8 cellular contexts compared by ENCODE assay signal in the genomic region with DNA sequence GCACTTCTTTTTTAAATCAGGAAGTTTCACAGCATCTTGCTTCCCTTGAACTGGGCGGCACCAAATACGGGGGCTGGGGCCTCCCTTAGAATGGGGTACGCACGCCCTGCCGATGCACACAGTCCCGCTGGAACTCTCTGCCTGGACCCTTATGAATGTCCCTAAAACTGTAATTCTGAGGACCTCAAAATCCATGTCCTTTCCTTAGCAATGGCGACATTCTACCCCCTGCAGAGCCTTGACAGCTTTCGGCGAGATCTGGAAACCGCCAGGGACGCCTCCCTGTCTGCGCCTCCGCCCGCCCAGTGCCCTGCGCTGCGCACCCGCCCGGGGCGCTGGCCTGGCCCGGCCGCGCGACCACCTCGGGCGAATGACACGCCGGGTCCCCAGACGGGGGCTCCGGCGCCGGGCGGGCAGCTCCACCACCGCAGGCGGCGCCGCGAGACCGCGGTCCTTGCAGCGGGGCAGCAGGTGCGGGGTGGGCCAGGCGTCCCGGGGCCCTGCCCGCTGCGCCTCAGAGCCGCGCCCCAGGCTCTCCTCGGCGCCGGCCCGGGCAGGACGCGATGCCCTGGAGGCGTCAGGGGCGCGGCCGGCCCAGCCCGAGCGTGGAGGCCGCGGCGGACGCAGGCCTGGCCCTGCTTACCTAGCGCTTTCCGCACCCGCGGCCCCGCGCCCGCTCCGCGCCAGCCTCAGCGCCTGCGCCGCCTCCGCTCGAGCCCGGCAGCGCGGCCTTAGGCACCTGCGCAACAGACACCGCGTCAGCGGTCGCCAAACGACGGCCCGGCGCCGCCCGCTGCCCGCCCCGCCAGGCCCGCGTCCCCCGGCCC. TPM values are rescaled to one million over a fixed set of nuclear protein-coding genes. Genes with fewer than 3 reads are reported as not detected.
DNase-seq lines count a peak whose midpoint lies in the region; ATAC-seq and TF ChIP-seq lines count a peak whose summit lies in the region.

No MANE protein-coding gene starts in this region.

- BruUV-seq in OCI-LY7 (replicated peaks; lab: Mats Ljungman, UMichigan) = no TSS peak

- ATAC-seq in HG03060 (IDR thresholded peaks at IDR 0.05; ENCODE audit: low read depth, unreplicated experiment) = peak; percentile 20

- H3K18ac ChIP-seq in trophoblast cell (ENCODE audit: low read length) = peak overlapping the region; percentile 19

- H2BK12ac ChIP-seq in trophoblast cell (ENCODE audit: low read length) = no peak overlapping the region

- H3K9me3 ChIP-seq in OCI-LY7 (ENCODE audit: low read length) = no peaks in the 10 kb centered on the region
- no peaks in the 10 kb centered on the region for H3K9me3 ChIP-seq in trophoblast cell (ENCODE audit: insufficient read depth, low read depth, low read length)

- no peaks in the 10 kb centered on the region for H3K9me2 ChIP-seq in OCI-LY7 (ENCODE audit: insufficient read depth, low read length)

- no peak overlapping the region for H2AFZ ChIP-seq in OCI-LY7 (ENCODE audit: low read length)
- no peak overlapping the region for H2AFZ ChIP-seq in trophoblast cell (ENCODE audit: insufficient read depth, low read length, poor library complexity)

- H3K79me2 ChIP-seq in OCI-LY7 (ENCODE audit: insufficient read depth, low read depth, low read length) = no peaks in the 10 kb centered on the region
- peaks cover 8% of the 10 kb centered on the region for H3K79me2 ChIP-seq in trophoblast cell (ENCODE audit: control insufficient read depth, insufficient read depth, low read length, poor library complexity)

- POLR2A ChIA-PET in OCI-LY7 (lab: Charles Lee) = no interaction called here

- H4K8ac ChIP-seq in trophoblast cell (ENCODE audit: low read depth, low read length) = peak overlapping the region; percentile 67

- H3K36me3 ChIP-seq in OCI-LY7 (ENCODE audit: insufficient read depth, low read length) (no peaks in the 10 kb centered on the region), trophoblast cell (ENCODE audit: control insufficient read depth in 1 of 2, insufficient read depth in 2 of 2, low read length in 2 of 2) (peaks cover 12 to 14% of the 10 kb centered on the region in 2 experiments), urinary bladder (ENCODE audit: insufficient read depth) (no peaks in the 10 kb centered on the region)

- no peak overlapping the region for H3K23ac ChIP-seq in trophoblast cell (ENCODE audit: low read length)

- peaks cover 9% of the 10 kb centered on the region for H3K9me3 Mint-ChIP-seq in glutamatergic neuron (ENCODE audit: unreplicated experiment)

- peak overlapping the region; percentile 55 for H3K14ac ChIP-seq in trophoblast cell (ENCODE audit: low read length)

- peaks cover 2% of the 10 kb centered on the region for H3K27me3 Mint-ChIP-seq in glutamatergic neuron (ENCODE audit: unreplicated experiment)

- H3K79me1 ChIP-seq in trophoblast cell (ENCODE audit: low read length) = peaks cover 8% of the 10 kb centered on the region

- no CpG with 5 or more reads among the region's 96 CpGs for WGBS in trophoblast cell (ENCODE audit: extremely low coverage, insufficient coverage, insufficient read length)
- WGBS in urinary bladder = 2% methylated on average over 96 of the region's 96 CpGs

- H3K27ac Mint-ChIP-seq in glutamatergic neuron (ENCODE audit: unreplicated experiment) = no peak overlapping the region

- H3K27me3 ChIP-seq in trophoblast cell (ENCODE audit: insufficient read depth, low read length) = no peaks in the 10 kb centered on the region

- H3K36me3 Mint-ChIP-seq in glutamatergic neuron (ENCODE audit: unreplicated experiment) = no peaks in the 10 kb centered on the region

- H3K4ac ChIP-seq in trophoblast cell (ENCODE audit: low read depth, low read length) = no peak overlapping the region

- no peak overlapping the region for H2BK120ac ChIP-seq in trophoblast cell (ENCODE audit: insufficient read depth, low read length, poor library complexity)

- TF ChIP-seq POLR2A in GM18526 (IDR thresholded peaks at IDR 0.05; ENCODE audit: extremely low read depth, insufficient read length) = peak; percentile 24

- H3K4me1 Mint-ChIP-seq in glutamatergic neuron (ENCODE audit: low read depth, unreplicated experiment) = peaks cover 18% of the 10 kb centered on the region

- peak overlapping the region; percentile 90 for H3K4me3 Mint-ChIP-seq in glutamatergic neuron (ENCODE audit: unreplicated experiment)

- H3K4me2 ChIP-seq in OCI-LY7 (ENCODE audit: low read length) (peak overlapping the region; percentile 76; the same call in 1 of the 2 replicates), trophoblast cell (ENCODE audit: low read length) (peak overlapping the region; percentile 67)

- CTCF ChIA-PET in OCI-LY7 (lab: Charles Lee; ENCODE audit: unreplicated experiment) = no interaction called here

- H3K4me3 ChIP-seq in OCI-LY7 (ENCODE audit: low read depth, low read length, poor library complexity, severe bottlenecking) = peak overlapping the region; percentile 78
- peak overlapping the region; percentile 72 for H3K4me3 ChIP-seq in trophoblast cell (ENCODE audit: low read depth, low read length)
- peak overlapping the region; percentile 68 for H3K4me3 ChIP-seq in urinary bladder (ENCODE audit: low read depth, low read length)

- TF ChIP-seq CTCF in OCI-LY7 (conservative IDR thresholded peaks at IDR 0.05; ENCODE audit: low read length) (no peak), glutamatergic neuron (IDR thresholded peaks at IDR 0.05; ENCODE audit: partially characterized antibody, unreplicated experiment) (no peak)

- H3K27ac ChIP-seq in OCI-LY7 (ENCODE audit: low read depth, low read length, poor library complexity, severe bottlenecking) (no peak overlapping the region), trophoblast cell (ENCODE audit: low read depth, low read length) (peak overlapping the region; percentile 48), urinary bladder (ENCODE audit: low read depth) (peak overlapping the region; percentile 69)

- H4K20me1 ChIP-seq in OCI-LY7 (ENCODE audit: insufficient read depth, low read length) = no peaks in the 10 kb centered on the region

- H2AK5ac ChIP-seq in trophoblast cell (ENCODE audit: low read length) = no peak overlapping the region

- no peak overlapping the region for H2BK5ac ChIP-seq in trophoblast cell (ENCODE audit: low read depth, low read length, poor library complexity)

- H3K4me1 ChIP-seq in OCI-LY7 (ENCODE audit: insufficient read depth, low read length, poor library complexity, severe bottlenecking) (peaks cover 23% of the 10 kb centered on the region), trophoblast cell (ENCODE audit: control insufficient read depth in 1 of 2, insufficient read depth in 2 of 2, low read length in 2 of 2) (peaks cover 0 to 5% of the 10 kb centered on the region in 2 experiments), urinary bladder (ENCODE audit: insufficient read depth) (no peaks in the 10 kb centered on the region)

- peak overlapping the region; percentile 64 for H4K91ac ChIP-seq in trophoblast cell (ENCODE audit: low read depth, low read length)

- intact Hi-C loops in OCI-LY7 (cut with micrococcal nuclease; ENCODE audit: unreplicated experiment) = loop anchor here (5.0 kb wide), 1 partner anchor 44 kb away; the partner anchor contains the start of genes NUBP2 and SPSB3

- DNase-seq in AG08396 (ENCODE audit: low spot score) (peak; percentile 59), OCI-LY7 (ENCODE audit: low spot score) (peak; percentile 49), glutamatergic neuron (peak; percentile 70), trophoblast cell (peak; percentile 52 to 74)
- DNase-seq in activated effector memory CD4-positive, alpha-beta T cell treated with anti-CD3 and anti-CD28 coated beads, Interleukin-2, amount 50 U/mL, for 16 hours = peak; percentile 90

- H3K9ac ChIP-seq in trophoblast cell (ENCODE audit: low read length) = peak overlapping the region; percentile 72

- peak overlapping the region; percentile 35 for H4K12ac ChIP-seq in trophoblast cell (ENCODE audit: low read depth, low read length)

RNA-seq across cellular contexts. Expression of gene HAGH, which starts 0.5 kb away (rescaled TPM):
- total RNA-seq in OCI-LY7 (2014; rRNA removed; shearing (Covaris generic)) = 26.9 and 30.5 TPM in 2 replicates
- total RNA-seq in OCI-LY7 (2022) = 29.9 and 36.8 TPM in 2 replicates
- total RNA-seq in glutamatergic neuron (ENCODE audit: unreplicated experiment) = 99.6 TPM
- polyA plus RNA-seq in trophoblast cell (2013) = 28.3 and 29.1 TPM in 2 replicates
- total RNA-seq in urinary bladder = 20.9 TPM
- 96.0 TPM for polyA plus RNA-seq in urinary bladder

RNA-seq across cellular contexts. Expression of gene FAHD1, which starts 0.9 kb away (rescaled TPM):
- total RNA-seq in OCI-LY7 (2014; rRNA removed; shearing (Covaris generic)) = 30.7 and 32.4 TPM in 2 replicates
- 13.7 and 15.1 TPM in 2 replicates for total RNA-seq in OCI-LY7 (2022)
- 26.5 TPM for total RNA-seq in glutamatergic neuron (ENCODE audit: unreplicated experiment)
- polyA plus RNA-seq in trophoblast cell (2013) = 16.4 and 16.6 TPM in 2 replicates
- total RNA-seq in urinary bladder = 35.2 TPM
- polyA plus RNA-seq in urinary bladder = 34.0 TPM

RNA-seq across cellular contexts. Expression of gene IGFALS, which starts 32.6 kb away (rescaled TPM):
- total RNA-seq in OCI-LY7 (2014; rRNA removed; shearing (Covaris generic)) = 0.13 TPM in 1 of 2 replicates, not detected in the other
- total RNA-seq in OCI-LY7 (2022) (0.33 TPM in 1 of 2 replicates, not detected in the other), glutamatergic neuron (ENCODE audit: unreplicated experiment) (0.39 TPM), urinary bladder (0.11 TPM)
- polyA plus RNA-seq in trophoblast cell (2013) = 0.01 TPM in 1 of 2 replicates, not detected in the other
- polyA plus RNA-seq in urinary bladder = 0.22 TPM

RNA-seq across cellular contexts. Expression of gene NUBP2, which starts 43.3 kb away (rescaled TPM):
- 70.5 and 94.9 TPM in 2 replicates for total RNA-seq in OCI-LY7 (2014; rRNA removed; shearing (Covaris generic))
- total RNA-seq in OCI-LY7 (2022) = 58.2 and 62.7 TPM in 2 replicates
- total RNA-seq in glutamatergic neuron (ENCODE audit: unreplicated experiment) = 66.1 TPM
- 44.4 and 44.6 TPM in 2 replicates for polyA plus RNA-seq in trophoblast cell (2013)
- total RNA-seq in urinary bladder = 29.5 TPM
- polyA plus RNA-seq in urinary bladder = 82.0 TPM

RNA-seq across cellular contexts. Expression of gene SPSB3, which starts 43.7 kb away (rescaled TPM):
- 52.4 and 53.7 TPM in 2 replicates for total RNA-seq in OCI-LY7 (2014; rRNA removed; shearing (Covaris generic))
- total RNA-seq in OCI-LY7 (2022) (33.6 and 39.5 TPM in 2 replicates), glutamatergic neuron (ENCODE audit: unreplicated experiment) (80.4 TPM), urinary bladder (29.2 TPM)
- 33.2 and 35.2 TPM in 2 replicates for polyA plus RNA-seq in trophoblast cell (2013)
- 81.7 TPM for polyA plus RNA-seq in urinary bladder
